ENCODE assay signal across 8 cellular contexts in genomic region chr22:32531955-32532818, GRCh38. TPM values are rescaled to one million over a fixed set of nuclear protein-coding genes. Genes with fewer than 3 reads are reported as not detected.
DNase-seq lines count a peak whose midpoint lies in the region; ATAC-seq, FAIRE-seq and TF ChIP-seq lines count a peak whose summit lies in the region.

No MANE protein-coding gene starts in this region.

- FAIRE-seq in pancreas (lab: Jason Lieb, UNC): no peak

- intact Hi-C loops in pancreas (cut with DNase I): loop anchor here in 2 of 3 donors (10.0 kb wide), 2 partner anchors 263 to 463 kb away; no protein-coding TSS in a partner anchor

- H3K27me3 ChIP-seq in RWPE2 (ENCODE audit: insufficient read depth, poor library complexity, severe bottlenecking): no peaks in the 10 kb centered on the region
- H3K27me3 ChIP-seq in gastroesophageal sphincter: peaks cover 7% of the 10 kb centered on the region
- no peaks in the 10 kb centered on the region for H3K27me3 ChIP-seq in pancreas

- TF ChIP-seq EP300 in gastroesophageal sphincter (IDR thresholded peaks at IDR 0.05): no peak

- H3K9me3 ChIP-seq in RWPE2 (ENCODE audit: severe bottlenecking) (no peaks in the 10 kb centered on the region), gastroesophageal sphincter (no peaks in the 10 kb centered on the region), pancreas (no peaks in the 10 kb centered on the region)

- H3K4me3 ChIP-seq in RWPE2 (ENCODE audit: severe bottlenecking) (no peak overlapping the region), gastroesophageal sphincter (peak overlapping the region in 1 of 2 donors; percentile 1), pancreas (no peak overlapping the region)

- H3K27ac ChIP-seq in RWPE2 (ENCODE audit: poor library complexity, severe bottlenecking) (no peak overlapping the region), gastroesophageal sphincter (peak overlapping the region; percentile 2 to 85 (median 70)), pancreas (peak overlapping the region; percentile 3 to 25 (median 6))

- no peak for TF ChIP-seq POLR2A in gastroesophageal sphincter (IDR thresholded peaks at IDR 0.05)

- DNase-seq in Daoy (ENCODE audit: low read depth): peak; percentile 98
- no peak for DNase-seq in RWPE2 (ENCODE audit: low spot score)
- peak in 4 of 6 donors; percentile 25 to 56 (median 42) for DNase-seq in pancreas
- no peak for DNase-seq in C1 segment of cervical spinal cord (lab: John Stamatoyannopoulos, UW)
- DNase-seq in GM10266 (ENCODE audit: extremely low spot score): no peak
- DNase-seq in NCI-H524 treated with DMSO at 0.1 percent for 48 hours (lab: John Stamatoyannopoulos, UW): no peak
- no peak for DNase-seq in Ammon's horn (ENCODE audit: low spot score)

- H3K36me3 ChIP-seq in RWPE2 (ENCODE audit: low read depth): no peaks in the 10 kb centered on the region
- no peaks in the 10 kb centered on the region for H3K36me3 ChIP-seq in gastroesophageal sphincter
- no peaks in the 10 kb centered on the region for H3K36me3 ChIP-seq in pancreas

- WGBS in gastroesophageal sphincter (ENCODE audit: low coverage in 1 of 2), 2 donors: 53 to 66% methylated on average over 3 to 6 of the region's 19 CpGs
- 50 to 56% methylated on average over 17 to 19 of the region's 19 CpGs for WGBS in pancreas, 2 donors

- no peak for TF ChIP-seq CTCF in RWPE2 (IDR thresholded peaks at IDR 0.05; ENCODE audit: poor library complexity, severe bottlenecking)
- peak in 1 of 4 experiments; percentile 11 for TF ChIP-seq CTCF in gastroesophageal sphincter (IDR thresholded peaks at IDR 0.05)
- TF ChIP-seq CTCF in pancreas (IDR thresholded peaks at IDR 0.05): no peak
- no peak for TF ChIP-seq CTCF in GM10266 (IDR thresholded peaks at IDR 0.05; ENCODE audit: control insufficient read depth, insufficient read depth, low read depth, missing control alignments)

- ATAC-seq in RWPE2 (ENCODE audit: low read depth) (peak; percentile 59), gastroesophageal sphincter (peak; percentile 75), pancreas (peak in 3 of 4 donors; percentile 37 to 43 (median 37))

- peaks cover 6% of the 10 kb centered on the region for H3K4me1 ChIP-seq in RWPE2 (ENCODE audit: insufficient read depth, poor library complexity, severe bottlenecking)
- peaks cover 0 to 73% (median 28%) of the 10 kb centered on the region in 3 donors for H3K4me1 ChIP-seq in gastroesophageal sphincter
- peaks cover 0 to 4% (median 0%) of the 10 kb centered on the region in 3 donors for H3K4me1 ChIP-seq in pancreas

RNA-seq across cellular contexts. Expression of gene FBXO7, which starts 57.6 kb away (rescaled TPM):
- 83.6 and 97.4 TPM in 2 replicates for total RNA-seq in Daoy (2014; rRNA removed; shearing (Covaris generic))
- total RNA-seq in gastroesophageal sphincter: 10 to 100 TPM; 73.4 to 95.1 (median 87.3) TPM
- 10 to 100 TPM; 24.4 to 40.2 (median 28.7) TPM for total RNA-seq in pancreas
- polyA plus RNA-seq in pancreas: 10 to 100 TPM; 22.5 to 57.0 TPM

Comparison
In these comparisons a context has a peak if more than half of its experiments do, and no peak if none do; other contexts are left out.
1. DNase-seq: peak in Daoy (single experiment) and pancreas (4 of 6); none in RWPE2 (single experiment), C1 segment of cervical spinal cord (0 of 14), GM10266 (single experiment), NCI-H524 treated with DMSO at 0.1 percent for 48 hours (single experiment) and Ammon's horn (single experiment).
2. Peak in every context shown above with its lines, with median percentiles within 50 percentile points of each other: ATAC-seq.